Comparison of ENCODE assay signal across 17 cellular contexts in the genomic region with DNA sequence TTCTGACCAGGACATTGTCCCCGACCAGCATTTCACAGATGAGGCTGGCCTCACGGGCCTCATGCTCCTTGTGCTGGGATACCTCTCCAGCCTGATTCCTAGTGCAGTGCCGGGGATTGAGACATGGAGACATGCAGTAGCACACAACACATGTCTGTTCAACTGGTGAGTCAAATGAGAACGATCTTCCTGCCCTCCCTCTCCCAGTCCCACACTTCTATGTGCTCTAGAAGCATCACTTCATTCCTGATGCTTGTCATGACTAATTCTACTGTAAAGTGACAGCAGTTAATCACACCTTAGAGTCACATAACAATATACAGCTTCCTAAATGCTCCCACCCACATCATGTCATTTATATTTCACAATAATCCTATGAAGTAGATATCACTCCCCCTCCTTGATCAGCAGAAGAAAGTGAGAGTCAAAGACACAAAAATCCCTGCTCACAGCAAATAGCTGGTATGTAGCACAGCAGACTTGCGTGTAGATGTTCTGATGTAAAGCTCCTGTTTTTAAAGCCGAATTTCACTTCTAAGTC.
DNase-seq lines count a peak whose midpoint lies in the region; ATAC-seq and TF ChIP-seq lines count a peak whose summit lies in the region.
"Had no signal": no experiment of that assay in that cellular context is flagged by ENCODE, and none has a peak within 500 bp of the region (broad histone marks: within the 10 kb centered on the region; RNA-seq: fewer than 3 reads in every experiment).

No MANE protein-coding gene starts in this region.

- H4K20me1 ChIP-seq in PC-3 (ENCODE audit: low read length): no peaks in the 10 kb centered on the region

- CTCF ChIA-PET in PC-3 (lab: Charles Lee): no interaction called here

- TF ChIP-seq CTCF in PC-3 (conservative IDR thresholded peaks at IDR 0.05; ENCODE audit: low read depth, low read length): no peak

- H3K4me2 ChIP-seq in PC-3 (ENCODE audit: low read length): no peak overlapping the region

- no TSS peak for BruUV-seq in PC-3 (replicated peaks; lab: Mats Ljungman, UMichigan)

- H3K9me3 ChIP-seq in PC-3 (ENCODE audit: low read length): no peaks in the 10 kb centered on the region
- H3K9me3 ChIP-seq: psoas muscle, tibial artery had no signal

- H3K27ac ChIP-seq in PC-3 (ENCODE audit: low read length): no peak overlapping the region
- H3K27ac ChIP-seq: psoas muscle, tibial artery had no signal

- no peaks in the 10 kb centered on the region for H3K27me3 ChIP-seq in PC-3 (ENCODE audit: low read length)
- H3K27me3 ChIP-seq: tibial artery had no signal

- H3K9ac ChIP-seq in PC-3 (ENCODE audit: low read length): no peak overlapping the region

- no peaks in the 10 kb centered on the region for H3F3A ChIP-seq in PC-3 (ENCODE audit: low read length, unreplicated experiment)

- H2AFZ ChIP-seq in PC-3 (ENCODE audit: low read length): no peak overlapping the region

- H3K79me2 ChIP-seq in PC-3 (ENCODE audit: low read length): no peaks in the 10 kb centered on the region

- ATAC-seq in PC-3 (peak; percentile 21; the same call in 1 of the 2 replicates), esophagus mucosa (peak; percentile 57), HG03378 (IDR thresholded peaks at IDR 0.05; ENCODE audit: unreplicated experiment) (no peak)
- ATAC-seq: activated CD8-positive, alpha-beta T cell treated with anti-CD3 and anti-CD28 coated beads for 36 hours; activated T-helper 17 cell treated with anti-CD3 and anti-CD28 coated beads, Interleukin-2, amount 50 U/mL, for 72 hours; left ventricle myocardium superior; psoas muscle had no signal

- intact Hi-C loops in PC-3 (cut with micrococcal nuclease): no loop called here

- no peak overlapping the region for H3K4me3 ChIP-seq in PC-3 (ENCODE audit: low read length)
- H3K4me3 ChIP-seq: psoas muscle, tibial artery had no signal

- no peaks in the 10 kb centered on the region for H3K9me2 ChIP-seq in PC-3 (replicated peaks; ENCODE audit: low read length)

- POLR2A ChIA-PET in PC-3 (lab: Charles Lee; ENCODE audit: unreplicated experiment): no interaction called here

- DNase-seq in ELR (ENCODE audit: low read depth) (peak; percentile 17), PC-3 (no peak), putamen (ENCODE audit: low spot score) (peak; percentile 63), cerebellar nuclear complex (lab: John Stamatoyannopoulos, UW) (no peak), OCI-M1 (lab: John Stamatoyannopoulos, UW) (no peak)
- DNase-seq: activated CD8-positive, alpha-beta T cell treated with anti-CD3 and anti-CD28 coated beads for 36 hours; endodermal cell; left ventricle myocardium superior; naive B cell; NCI-H1092; NCI-H2029; NCI-H226; psoas muscle; tibial artery had no signal

- H3K4me1 ChIP-seq in PC-3 (ENCODE audit: insufficient read depth, low read length): peaks cover 7% of the 10 kb centered on the region; the same call in 1 of the 2 replicates

- H3K36me3 ChIP-seq in PC-3 (ENCODE audit: low read depth, low read length): no peaks in the 10 kb centered on the region
- H3K36me3 ChIP-seq: tibial artery had no signal

Comparison
In these comparisons a context has a peak if more than half of its experiments do, and no peak if none do; other contexts are left out.
1. DNase-seq: peak in ELR (single experiment) and putamen (single experiment); none in PC-3 (single experiment), cerebellar nuclear complex (0 of 2) and OCI-M1 (single experiment).